Comparison of ENCODE assay signal across 8 cellular contexts in genomic region chr1:107529511-107530149, GRCh38.
DNase-seq lines count a peak whose midpoint lies in the region; ATAC-seq, FAIRE-seq and TF ChIP-seq lines count a peak whose summit lies in the region.

No MANE protein-coding gene starts in this region.

- TF ChIP-seq CTCF in GM20000 (IDR thresholded peaks at IDR 0.05; ENCODE audit: extremely low read depth, missing control alignments), result peak; percentile 81

- peak; percentile 56 for FAIRE-seq in islet of Langerhans (lab: Jason Lieb, UNC)

- ATAC-seq in HG03439 (IDR thresholded peaks at IDR 0.05; ENCODE audit: unreplicated experiment), result peak; percentile 90

- DNase-seq in NOMO-1 (lab: John Stamatoyannopoulos, UW; ENCODE audit: unreplicated experiment in 2 of 2) (peak; percentile 28 to 57), NOMO-1 treated with dmso at 0.1 percent for 144 hours (lab: John Stamatoyannopoulos, UW; ENCODE audit: unreplicated experiment) (no peak), GM20000 (ENCODE audit: low spot score) (peak; percentile 65), NCI-H510A treated with DMSO at 0.1 percent for 48 hours (lab: John Stamatoyannopoulos, UW) (peak; percentile 84), astrocyte of the hippocampus (ENCODE audit: low read depth, low spot score) (peak; percentile 84), superior temporal gyrus (ENCODE audit: extremely low spot score) (peak; percentile 75)
